ENCODE assay signal across 20 cellular contexts in genomic region chr14:61129168-61129745, GRCh38.
"Had no signal": no experiment of that assay in that cellular context is flagged by ENCODE, and none has a peak within 500 bp of the region (broad histone marks: within the 10 kb centered on the region; RNA-seq: fewer than 3 reads in every experiment).

No MANE protein-coding gene starts in this region.

- H3K27ac ChIP-seq: body of pancreas, coronary artery, heart right ventricle, neutrophil, suprapubic skin, transverse colon, vagina had no signal

- H3K36me3 ChIP-seq: heart right ventricle, neutrophil, suprapubic skin, transverse colon, vagina had no signal

- H3K27me3 ChIP-seq: body of pancreas, heart right ventricle, suprapubic skin, transverse colon, vagina had no signal

- ATAC-seq: activated CD8-positive, alpha-beta memory T cell treated with anti-CD3 and anti-CD28 coated beads, Interleukin-2, amount 10 ng/mL, durations not matched to agents 7 days and 5 days; activated T-helper 17 cell treated with anti-CD3 and anti-CD28 coated beads, Interleukin-2, amount 50 U/mL, for 72 hours; body of pancreas; heart right ventricle; naive thymus-derived CD8-positive, alpha-beta T cell had no signal

- H3K4me3 ChIP-seq: body of pancreas, coronary artery, heart right ventricle, suprapubic skin, transverse colon, vagina had no signal

- DNase-seq: activated B cell treated with CpG ODN at 0.5 μM for 24 hours; activated CD4-positive, alpha-beta memory T cell treated with anti-CD3 and anti-CD28 coated beads, Interleukin-2, amount 10 ng/mL, durations not matched to agents 7 days and 5 days; activated CD4-positive, alpha-beta T cell treated with anti-CD3 and anti-CD28 coated beads for 48 hours; activated CD8-positive, alpha-beta memory T cell treated with anti-CD3 and anti-CD28 coated beads, Interleukin-2, amount 10 ng/mL, durations not matched to agents 7 days and 5 days; activated naive CD4-positive, alpha-beta T cell treated with anti-CD3 and anti-CD28 coated beads for 36 hours; body of pancreas; central memory CD4-positive, alpha-beta T cell; heart right ventricle; kidney glomerular epithelial cell; naive thymus-derived CD8-positive, alpha-beta T cell; stimulated activated CD4-positive, alpha-beta T cell treated with anti-CD3 and anti-CD28 coated beads, Interleukin-12 subunit alpha, Interleukin-12 subunit beta, amount 100 ng/mL, for 4 hours; stimulated activated CD4-positive, alpha-beta T cell treated with anti-CD3 and anti-CD28 coated beads, Interleukin-1b, Interleukin-23, amount 100 ng/mL, for 48 hours; T-helper 1 cell; T-helper 9 cell; transverse colon had no signal

- H3K9me3 ChIP-seq: body of pancreas, heart right ventricle, neutrophil, suprapubic skin, transverse colon, vagina had no signal

- H3K4me1 ChIP-seq: body of pancreas, transverse colon, vagina had no signal
